In genomic region chr15:74400915-74401757, GRCh38 we compare ENCODE assay signal across 11 cellular contexts. TPM values are rescaled to one million over a fixed set of nuclear protein-coding genes. Genes with fewer than 3 reads are reported as not detected.
DNase-seq lines count a peak whose midpoint lies in the region; TF ChIP-seq lines count a peak whose summit lies in the region.
"Had no signal": no experiment of that assay in that cellular context is flagged by ENCODE, and none has a peak within 500 bp of the region (broad histone marks: within the 10 kb centered on the region; RNA-seq: fewer than 3 reads in every experiment).

No MANE protein-coding gene starts in this region.

- H3K9me3 ChIP-seq in neuronal stem cell (replicated peaks in 1 of 2; ENCODE audit: control insufficient read depth in 2 of 2, insufficient read depth in 1 of 2, low read depth in 1 of 2, low read length in 2 of 2) (no peaks in the 10 kb centered on the region), esophagus muscularis mucosa (no peaks in the 10 kb centered on the region), A673 (ENCODE audit: low read depth, low read length, poor library complexity, severe bottlenecking) (no peaks in the 10 kb centered on the region)

- peak overlapping the region; percentile 83 for H2AK5ac ChIP-seq in neuronal stem cell (ENCODE audit: low read depth, low read length)

- H3K4me1 ChIP-seq in neuronal stem cell (ENCODE audit: control insufficient read depth in 2 of 2, insufficient read depth in 1 of 2, low read depth in 1 of 2, low read length in 2 of 2), result peaks cover 3 to 8% of the 10 kb centered on the region in 2 donors
- H3K4me1 ChIP-seq in esophagus muscularis mucosa, result peaks cover 0 to 16% (median 2%) of the 10 kb centered on the region in 4 donors
- peaks cover 19% of the 10 kb centered on the region for H3K4me1 ChIP-seq in A673 (ENCODE audit: insufficient read depth, low read length, poor library complexity, severe bottlenecking)

- peak overlapping the region; percentile 35 for H2BK15ac ChIP-seq in neuronal stem cell (ENCODE audit: low read length)

- DNase-seq in GM12865 (ENCODE audit: low read depth), result peak; percentile 90
- peak in 48 of 76 experiments; percentile 8 to 66 (median 42) for DNase-seq in HUDEP-2 (lab: John Stamatoyannopoulos, UW; ENCODE audit: unreplicated experiment in 76 of 76)
- peak; percentile 71 to 74 for DNase-seq in activated T-cell treated with anti-CD3 and anti-CD28 coated beads, Interleukin-2, amount 50 U/mL, for 48 hours
- no peak for DNase-seq in neuronal stem cell (ENCODE audit: low spot score)
- DNase-seq in amniotic stem cell (lab: John Stamatoyannopoulos, UW), result no peak
- DNase-seq in esophagus muscularis mucosa (ENCODE audit: extremely low spot score), result no peak
- no peak for DNase-seq in UCSD-AML1 (lab: John Stamatoyannopoulos, UW; ENCODE audit: unreplicated experiment)
- DNase-seq in A673 (ENCODE audit: low spot score), result no peak
- DNase-seq: effector memory CD4-positive, alpha-beta T cell; GDM1; H7 had no signal

- peak overlapping the region; percentile 76 for H3K4me3 ChIP-seq in GM12865 (ENCODE audit: low read depth, low read length)
- H3K4me3 ChIP-seq in neuronal stem cell (ENCODE audit: low read length in 2 of 2), result peak overlapping the region in 1 of 2 donors; percentile 41
- no peak overlapping the region for H3K4me3 ChIP-seq in esophagus muscularis mucosa
- H3K4me3 ChIP-seq in A673 (ENCODE audit: low read depth, low read length, poor library complexity, severe bottlenecking), result no peak overlapping the region

- H3K27me3 ChIP-seq in neuronal stem cell (ENCODE audit: control insufficient read depth in 3 of 3, insufficient read depth in 3 of 3, low read depth in 1 of 3, low read length in 3 of 3) (peaks cover 0 to 34% (median 0%) of the 10 kb centered on the region in 3 experiments), esophagus muscularis mucosa (peaks cover 0 to 42% (median 0%) of the 10 kb centered on the region in 4 donors), A673 (replicated peaks; ENCODE audit: insufficient read depth, low read depth, low read length, poor library complexity) (no peaks in the 10 kb centered on the region)

- BruUV-seq in A673 (replicated peaks; lab: Mats Ljungman, UMichigan), result no TSS peak

- H2BK120ac ChIP-seq in neuronal stem cell (ENCODE audit: low read depth, low read length), result no peak overlapping the region

- no CpG with 5 or more reads among the region's 11 CpGs for WGBS in neuronal stem cell (ENCODE audit: extremely low coverage in 2 of 2, insufficient read length in 2 of 2, insufficient replicate concordance in 1 of 2), 2 donors
- 73% methylated on average over 10 of the region's 11 CpGs for WGBS in esophagus muscularis mucosa

- no peak overlapping the region for H4K91ac ChIP-seq in neuronal stem cell (ENCODE audit: low read depth, low read length, poor library complexity)

- peak overlapping the region; percentile 82 for H3K18ac ChIP-seq in neuronal stem cell (ENCODE audit: low read length)

- no peak overlapping the region for H3K27ac ChIP-seq in neuronal stem cell (replicated peaks; ENCODE audit: low read length)
- H3K27ac ChIP-seq in esophagus muscularis mucosa (replicated peaks in 1 of 4), result no peak overlapping the region
- H3K27ac ChIP-seq in A673 (ENCODE audit: low read depth, low read length, poor library complexity, severe bottlenecking), result no peak overlapping the region

- H3K23ac ChIP-seq in neuronal stem cell (ENCODE audit: low read depth, low read length, poor library complexity), result no peak overlapping the region

- no peak overlapping the region for H4K8ac ChIP-seq in neuronal stem cell (ENCODE audit: low read depth, low read length)

- POLR2A ChIA-PET in A673 (lab: Charles Lee; ENCODE audit: low non-redundant PET), result no interaction called here

- no peak overlapping the region for H2BK5ac ChIP-seq in neuronal stem cell (ENCODE audit: low read length)

- intact Hi-C loops in esophagus muscularis mucosa (cut with DNase I) (no loop called here), A673 (cut with micrococcal nuclease; ENCODE audit: unreplicated experiment) (no loop called here)

- no peaks in the 10 kb centered on the region for H3K79me1 ChIP-seq in neuronal stem cell (ENCODE audit: low read depth, low read length)

- TF ChIP-seq EP300 in esophagus muscularis mucosa (IDR thresholded peaks at IDR 0.05), result no peak

- no peak for TF ChIP-seq POLR2A in esophagus muscularis mucosa (IDR thresholded peaks at IDR 0.05; ENCODE audit: low read depth)

- no peak overlapping the region for H2AFZ ChIP-seq in neuronal stem cell (ENCODE audit: low read length)

- H2BK12ac ChIP-seq in neuronal stem cell (ENCODE audit: low read length), result peak overlapping the region; percentile 28

- peak overlapping the region; percentile 77 for H3K14ac ChIP-seq in neuronal stem cell (ENCODE audit: low read length)

- H3K4ac ChIP-seq in neuronal stem cell (ENCODE audit: low read length), result no peak overlapping the region

- CTCF ChIA-PET in A673 (lab: Charles Lee), result no interaction called here

- no peaks in the 10 kb centered on the region for H3K36me3 ChIP-seq in neuronal stem cell (replicated peaks in 1 of 2; ENCODE audit: control insufficient read depth in 2 of 2, insufficient read depth in 2 of 2, low read length in 2 of 2)
- H3K36me3 ChIP-seq in esophagus muscularis mucosa, result no peaks in the 10 kb centered on the region
- no peaks in the 10 kb centered on the region for H3K36me3 ChIP-seq in A673 (ENCODE audit: insufficient read depth, low read length, poor library complexity, severe bottlenecking)

- H3K4me2 ChIP-seq in neuronal stem cell (ENCODE audit: insufficient read depth, low read length, poor library complexity, severe bottlenecking), result no peak overlapping the region

- no peak overlapping the region for H3K9ac ChIP-seq in neuronal stem cell (ENCODE audit: low read depth, low read length, poor library complexity)

- TF ChIP-seq CTCF in GM12865 (IDR thresholded peaks at IDR 0.05; ENCODE audit: insufficient read depth, low read depth, low read length, missing control alignments), result no peak
- TF ChIP-seq CTCF in esophagus muscularis mucosa (IDR thresholded peaks at IDR 0.05), result no peak
- TF ChIP-seq CTCF in A673 (conservative IDR thresholded peaks at IDR 0.05; ENCODE audit: low read depth, low read length), result no peak

RNA-seq across cellular contexts. Expression of gene SEMA7A, which starts 32.6 kb away (rescaled TPM):
- 10.3 TPM for polyA plus RNA-seq in neuronal stem cell (2013, experiment 1 of 2)
- 10.3 TPM for polyA plus RNA-seq in neuronal stem cell (2013, experiment 2 of 2)
- 1 to 10 TPM; 1.2 to 4.1 (median 2.7) TPM for total RNA-seq in esophagus muscularis mucosa
- 0.45 and 1.4 TPM in 2 replicates for total RNA-seq in A673 (2021)

RNA-seq across cellular contexts. Expression of gene CYP11A1, which starts 33.7 kb away (rescaled TPM):
- polyA plus RNA-seq in neuronal stem cell (2013, experiment 1 of 2), result 0.77 TPM
- 0.80 TPM for polyA plus RNA-seq in neuronal stem cell (2013, experiment 2 of 2)
- total RNA-seq in esophagus muscularis mucosa, result 1 to 10 TPM; 1.7 to 2.5 (median 1.8) TPM
- total RNA-seq in A673 (2021), result not detected in 2 replicates

RNA-seq across cellular contexts. Expression of gene UBL7, which starts 59.8 kb away (rescaled TPM):
- polyA plus RNA-seq in neuronal stem cell (2013, experiment 1 of 2), result 45.9 TPM
- 44.1 TPM for polyA plus RNA-seq in neuronal stem cell (2013, experiment 2 of 2)
- total RNA-seq in esophagus muscularis mucosa (10 to 100 TPM; 52.7 to 69.7 (median 60.5) TPM), A673 (2021) (72.5 and 74.7 TPM in 2 replicates)

Comparison
In these comparisons a context has a peak if more than half of its experiments do, and no peak if none do; other contexts are left out.
1. DNase-seq: peak in GM12865 (single experiment), HUDEP-2 (48 of 76) and activated T-cell treated with anti-CD3 and anti-CD28 coated beads, Interleukin-2, amount 50 U/mL, for 48 hours (2 of 2); none in neuronal stem cell (single experiment), amniotic stem cell (single experiment), esophagus muscularis mucosa (single experiment), UCSD-AML1 (single experiment) and A673 (single experiment).